Comparison of ENCODE assay signal across 8 cellular contexts in genomic region chr9:96382839-96383164, GRCh38. TPM values are rescaled to one million over a fixed set of nuclear protein-coding genes. Genes with fewer than 3 reads are reported as not detected.
DNase-seq lines count a peak whose midpoint lies in the region; ATAC-seq and TF ChIP-seq lines count a peak whose summit lies in the region.

No MANE protein-coding gene starts in this region.

- H3K27ac ChIP-seq in cardiac muscle cell: peak overlapping the region; percentile 79
- H3K27ac ChIP-seq in uterus: peak overlapping the region; percentile 88 to 90

- TF ChIP-seq CTCF in cardiac muscle cell (IDR thresholded peaks at IDR 0.05; ENCODE audit: low read depth, low read length): no peak
- TF ChIP-seq CTCF in uterus (IDR thresholded peaks at IDR 0.05): no peak

- H3K4me3 ChIP-seq in cardiac muscle cell: peak overlapping the region; percentile 82
- peak overlapping the region; percentile 35 for H3K4me3 ChIP-seq in mucosa of stomach (ENCODE audit: low read length)
- H3K4me3 ChIP-seq in uterus: peak overlapping the region; percentile 38 to 70

- no peaks in the 10 kb centered on the region for H3K36me3 ChIP-seq in cardiac muscle cell
- no peaks in the 10 kb centered on the region for H3K36me3 ChIP-seq in mucosa of stomach (ENCODE audit: control insufficient read depth, insufficient read depth, low read length)
- H3K36me3 ChIP-seq in uterus: no peaks in the 10 kb centered on the region

- DNase-seq in cardiac muscle cell (ENCODE audit: low read depth in 1 of 2, low spot score in 1 of 2): no peak
- no peak for DNase-seq in Right ventricle myocardium inferior (ENCODE audit: missing footprints)
- DNase-seq in dermis blood vessel endothelial cell: peak; percentile 51
- DNase-seq in uterus: no peak
- no peak for DNase-seq in NCI-H2171 (lab: John Stamatoyannopoulos, UW)
- no peak for DNase-seq in NCI-H1436 (lab: John Stamatoyannopoulos, UW)
- no peak for DNase-seq in GOT3 (lab: John Stamatoyannopoulos, UW)

- intact Hi-C loops in Right ventricle myocardium inferior (cut with DNase I) (loop anchor here (2.0 to 5.0 kb wide), 3 partner anchors 36 to 69 kb away; partner anchors contain the start of genes HABP4 and ZNF367), uterus (cut with DNase I; ENCODE audit: low total_unique reads) (no loop called here)

- ATAC-seq in Right ventricle myocardium inferior: no peak

- H3K27me3 ChIP-seq in cardiac muscle cell (no peaks in the 10 kb centered on the region), mucosa of stomach (ENCODE audit: control insufficient read depth, insufficient read depth, low read length) (no peaks in the 10 kb centered on the region), uterus (no peaks in the 10 kb centered on the region)

- no peaks in the 10 kb centered on the region for H3K9me3 ChIP-seq in cardiac muscle cell (ENCODE audit: low read depth)
- H3K9me3 ChIP-seq in mucosa of stomach (ENCODE audit: control insufficient read depth, low read length): no peaks in the 10 kb centered on the region
- no peaks in the 10 kb centered on the region for H3K9me3 ChIP-seq in uterus

- no peak for TF ChIP-seq POLR2A in uterus (IDR thresholded peaks at IDR 0.05)

- H3K4me1 ChIP-seq in cardiac muscle cell (ENCODE audit: low read depth) (peaks cover 6% of the 10 kb centered on the region), mucosa of stomach (ENCODE audit: control insufficient read depth, insufficient read depth, low read length) (peaks cover 25% of the 10 kb centered on the region), uterus (no peaks in the 10 kb centered on the region)

- H3K9ac ChIP-seq in mucosa of stomach (ENCODE audit: low read length): peak overlapping the region; percentile 83

RNA-seq across cellular contexts. Expression of gene SLC35D2, which starts 0.7 kb away (rescaled TPM):
- total RNA-seq in cardiac muscle cell (22.1 and 25.7 TPM in 2 replicates), Right ventricle myocardium inferior (14.7 TPM), dermis blood vessel endothelial cell (29.2 and 31.1 TPM in 2 replicates), uterus (10 to 100 TPM in 3 of 4 donors, 1 to 10 TPM in 1; 5.6 to 38.5 (median 21.0) TPM)
- 24.5 and 43.3 TPM in 2 replicates for polyA plus RNA-seq in cardiac muscle cell

RNA-seq across cellular contexts. Expression of gene ZNF367, which starts 35.4 kb away (rescaled TPM):
- 2.5 and 3.0 TPM in 2 replicates for total RNA-seq in cardiac muscle cell
- 0.89 and 3.0 TPM in 2 replicates for polyA plus RNA-seq in cardiac muscle cell
- 4.3 TPM for total RNA-seq in Right ventricle myocardium inferior
- total RNA-seq in dermis blood vessel endothelial cell: 8.0 and 12.8 TPM in 2 replicates
- total RNA-seq in uterus: 10 to 100 TPM in 1 of 4 donors, 1 to 10 TPM in 2, under 1 TPM in 1; 0.26 to 21.2 (median 1.7) TPM
